8 cellular contexts compared by ENCODE assay signal in genomic region chr11:10314199-10315072, GRCh38. TPM values are rescaled to one million over a fixed set of nuclear protein-coding genes. Genes with fewer than 3 reads are reported as not detected.
DNase-seq lines count a peak whose midpoint lies in the region; ATAC-seq and TF ChIP-seq lines count a peak whose summit lies in the region.

No MANE protein-coding gene starts in this region.

- in situ Hi-C loops in astrocyte of the spinal cord (cut with HindIII; ENCODE audit: low sequenced_read_pairs) = no loop called here

- H3K27me3 ChIP-seq in HCT116 (ENCODE audit: insufficient read depth, low read length) = no peaks in the 10 kb centered on the region

- no peaks in the 10 kb centered on the region for H3K36me3 ChIP-seq in HCT116 (ENCODE audit: control insufficient read depth in 1 of 2, insufficient read depth in 2 of 2, low read length in 2 of 2)
- no peaks in the 10 kb centered on the region for H3K36me3 ChIP-seq in mucosa of descending colon (ENCODE audit: low read depth)

- H2AFZ ChIP-seq in HCT116 (ENCODE audit: low read depth, low read length, poor library complexity, severe bottlenecking) = peak overlapping the region; percentile 56

- no peak overlapping the region for H3K4me3 Mint-ChIP-seq in activated naive CD4-positive, alpha-beta T cell treated with anti-CD3 and anti-CD28 coated beads, Interleukin-2, amount 10 ng/mL, durations not matched to agents 7 days and 5 days
- H3K4me3 Mint-ChIP-seq in endothelial cell (ENCODE audit: unreplicated experiment) = no peak overlapping the region

- BruUV-seq in HCT116 (replicated peaks; lab: Mats Ljungman, UMichigan) = no TSS peak

- H3K4me3 ChIP-seq in HCT116 (replicated peaks in 1 of 2; ENCODE audit: low read depth in 1 of 2, low read length in 2 of 2) (no peak overlapping the region), astrocyte of the spinal cord (ENCODE audit: low read depth, low read length) (no peak overlapping the region), mucosa of descending colon (no peak overlapping the region)

- TF ChIP-seq POLR2A in HCT116 (IDR thresholded peaks at IDR 0.05; ENCODE audit: borderline replicate concordance, extremely low read depth, insufficient read depth, insufficient read length) = no peak

- POLR2A ChIA-PET in HCT116 (lab: Charles Lee) = interaction anchor here (3.2 kb wide), 1 partner anchor 10 kb away, joined by 18 read pairs; the partner anchor contains the start of gene ADM

- TF ChIP-seq CTCF in HCT116 (IDR thresholded peaks at IDR 0.05 in 2 of 3, conservative IDR thresholded peaks at IDR 0.05 in 1 of 3; ENCODE audit: borderline replicate concordance in 1 of 3, insufficient read depth in 1 of 3, low read depth in 2 of 3, low read length in 2 of 3) = no peak
- no peak for TF ChIP-seq CTCF in astrocyte of the spinal cord (IDR thresholded peaks at IDR 0.05; ENCODE audit: low read depth, low read length)
- TF ChIP-seq CTCF in mucosa of descending colon (IDR thresholded peaks at IDR 0.05) = no peak
- TF ChIP-seq CTCF in endothelial cell (IDR thresholded peaks at IDR 0.05; ENCODE audit: unreplicated experiment) = no peak

- H3K4me1 ChIP-seq in HCT116 (ENCODE audit: control insufficient read depth in 1 of 2, insufficient read depth in 2 of 2, low read length in 2 of 2) (peaks cover 14 to 22% of the 10 kb centered on the region in 2 experiments), mucosa of descending colon (ENCODE audit: low read depth) (peaks cover 5% of the 10 kb centered on the region)

- no peaks in the 10 kb centered on the region for H3K9me2 ChIP-seq in HCT116 (ENCODE audit: insufficient read depth)

- H3K79me2 ChIP-seq in HCT116 (ENCODE audit: insufficient read depth, low read length) = no peaks in the 10 kb centered on the region

- H4K20me1 ChIP-seq in HCT116 (ENCODE audit: insufficient read depth) = no peaks in the 10 kb centered on the region

- ATAC-seq in HCT116 (peak; percentile 83), mucosa of descending colon (peak; percentile 59)

- RAD21 ChIA-PET in HCT116 (lab: Charles Lee; ENCODE audit: low non-redundant PET in 1 of 2, low total read pairs in 2 of 2, uncharacterized antibody in 2 of 2, unreplicated experiment in 2 of 2) = interaction anchor here in 1 of 2 experiments (1.1 kb wide), 1 partner anchor 556 kb away, joined by 3 read pairs; no protein-coding TSS in a partner anchor

- H3K27me3 Mint-ChIP-seq in activated naive CD4-positive, alpha-beta T cell treated with anti-CD3 and anti-CD28 coated beads, Interleukin-2, amount 10 ng/mL, durations not matched to agents 7 days and 5 days = peaks cover 53% of the 10 kb centered on the region
- H3K27me3 Mint-ChIP-seq in endothelial cell (ENCODE audit: unreplicated experiment) = peaks cover 3% of the 10 kb centered on the region

- intact Hi-C loops in HCT116 (cut with micrococcal nuclease) (no loop called here), mucosa of descending colon (cut with DNase I, micrococcal nuclease) (no loop called here)

- H3K27ac ChIP-seq in HCT116 (ENCODE audit: low read depth, low read length) = no peak overlapping the region

- CTCF ChIA-PET in activated naive CD4-positive, alpha-beta T cell treated with anti-CD3 and anti-CD28 coated beads, Interleukin-2, amount 10 ng/mL, durations not matched to agents 7 days and 5 days (lab: Charles Lee) = interaction anchor here (1.1 to 1.7 kb wide), 2 partner anchors 9 to 10 kb away, joined by 3 to 4 read pairs; no protein-coding TSS in a partner anchor
- CTCF ChIA-PET in HCT116 (lab: Charles Lee) = interaction anchor here (1.0 to 1.6 kb wide), 5 partner anchors 9 to 779 kb away, joined by 3 to 6 read pairs (median 4); partner anchors contain the start of gene ADM

- TF ChIP-seq RAD21 in HCT116 (IDR thresholded peaks at IDR 0.05; ENCODE audit: low read depth) = no peak

- DNase-seq in activated naive CD4-positive, alpha-beta T cell treated with anti-CD3 and anti-CD28 coated beads, Interleukin-2, amount 10 ng/mL, durations not matched to agents 7 days and 5 days = peak; percentile 37
- no peak for DNase-seq in activated naive CD4-positive, alpha-beta T cell treated with anti-CD3 and anti-CD28 coated beads, Interleukin-2, amount 50 U/mL, for 16 hours
- DNase-seq in HCT116 (ENCODE audit: low read depth, low spot score) (no peak), MV-4-11 (lab: John Stamatoyannopoulos, UW) (peak; percentile 40), astrocyte of the spinal cord (ENCODE audit: low read depth, low spot score) (peak; percentile 67), mucosa of descending colon (peak in 1 of 3 donors; percentile 56), endothelial cell (ENCODE audit: low spot score) (no peak), NCI-H226 (no peak)

- H3K9me3 ChIP-seq in HCT116 (ENCODE audit: control insufficient read depth in 1 of 2, insufficient read depth in 1 of 2, low read depth in 1 of 2, low read length in 2 of 2) = no peaks in the 10 kb centered on the region
- H3K9me3 ChIP-seq in mucosa of descending colon = no peaks in the 10 kb centered on the region

- no peaks in the 10 kb centered on the region for H3K36me3 Mint-ChIP-seq in activated naive CD4-positive, alpha-beta T cell treated with anti-CD3 and anti-CD28 coated beads, Interleukin-2, amount 10 ng/mL, durations not matched to agents 7 days and 5 days
- H3K36me3 Mint-ChIP-seq in endothelial cell (ENCODE audit: low read depth, unreplicated experiment) = no peaks in the 10 kb centered on the region

- H3K4me2 ChIP-seq in HCT116 (ENCODE audit: low read length) = peak overlapping the region; percentile 21

- no peak overlapping the region for H3K27ac Mint-ChIP-seq in activated naive CD4-positive, alpha-beta T cell treated with anti-CD3 and anti-CD28 coated beads, Interleukin-2, amount 10 ng/mL, durations not matched to agents 7 days and 5 days
- H3K27ac Mint-ChIP-seq in endothelial cell (ENCODE audit: unreplicated experiment) = no peak overlapping the region

- H3K9me3 Mint-ChIP-seq in activated naive CD4-positive, alpha-beta T cell treated with anti-CD3 and anti-CD28 coated beads, Interleukin-2, amount 10 ng/mL, durations not matched to agents 7 days and 5 days = no peaks in the 10 kb centered on the region
- no peaks in the 10 kb centered on the region for H3K9me3 Mint-ChIP-seq in endothelial cell (ENCODE audit: unreplicated experiment)

- H3K9ac ChIP-seq in HCT116 (ENCODE audit: low read length) = no peak overlapping the region

- peaks cover 4% of the 10 kb centered on the region for H3K4me1 Mint-ChIP-seq in activated naive CD4-positive, alpha-beta T cell treated with anti-CD3 and anti-CD28 coated beads, Interleukin-2, amount 10 ng/mL, durations not matched to agents 7 days and 5 days
- H3K4me1 Mint-ChIP-seq in endothelial cell (ENCODE audit: unreplicated experiment) = peaks cover 16% of the 10 kb centered on the region

TF ChIP-seq in HCT116, 20 proteins besides CTCF, POLR2A, EP300 and RAD21 (continues in another document):
- no peak for TF ChIP-seq MAX (IDR thresholded peaks at IDR 0.05)
- no peak for TF ChIP-seq ZNF274 (IDR thresholded peaks at IDR 0.05; ENCODE audit: low read depth, low read length)
- no peak for TF ChIP-seq POLR2AphosphoS5 (IDR thresholded peaks at IDR 0.05; ENCODE audit: low read depth, low read length)
- no peak for TF ChIP-seq ZFX (IDR thresholded peaks at IDR 0.05)
- no peak for TF ChIP-seq SRF (IDR thresholded peaks at IDR 0.05; ENCODE audit: low read depth)
- TF ChIP-seq FOSL1 (IDR thresholded peaks at IDR 0.05; ENCODE audit: low read depth) = no peak
- TF ChIP-seq EZH2phosphoT487 (IDR thresholded peaks at IDR 0.05; ENCODE audit: borderline replicate concordance) = no peak
- no peak for TF ChIP-seq EGR1 (IDR thresholded peaks at IDR 0.05; ENCODE audit: low read depth)
- no peak for TF ChIP-seq ELF1 (IDR thresholded peaks at IDR 0.05; ENCODE audit: borderline replicate concordance, low read depth)
- no peak for TF ChIP-seq REST (IDR thresholded peaks at IDR 0.05; ENCODE audit: low read depth)
- TF ChIP-seq SP1 (IDR thresholded peaks at IDR 0.05; ENCODE audit: low read depth) = no peak
- no peak for TF ChIP-seq EZH2 (IDR thresholded peaks at IDR 0.05)
- TF ChIP-seq CEBPB (IDR thresholded peaks at IDR 0.05; ENCODE audit: low read depth) = no peak
- no peak for TF ChIP-seq CBX3 (IDR thresholded peaks at IDR 0.05; ENCODE audit: low read depth)

RNA-seq across cellular contexts. Expression of gene ADM, which starts 9.6 kb away (rescaled TPM):
- total RNA-seq in HCT116 (2021; ENCODE audit: unreplicated experiment) (87.2 TPM), mucosa of descending colon (100 to 1,000 TPM in 1 of 3 donors, 10 to 100 TPM in 2; 49.5 to 124 (median 72.9) TPM), endothelial cell (ENCODE audit: unreplicated experiment) (78.3 TPM)
- 186 and 301 TPM in 2 replicates for polyA plus RNA-seq in HCT116 (2012)

RNA-seq across cellular contexts. Expression of gene SBF2, which starts 20.4 kb away (rescaled TPM):
- total RNA-seq in HCT116 (2021; ENCODE audit: unreplicated experiment) (35.0 TPM), mucosa of descending colon (10 to 100 TPM; 35.2 to 60.3 (median 48.2) TPM), endothelial cell (ENCODE audit: unreplicated experiment) (40.8 TPM)
- 19.3 and 21.0 TPM in 2 replicates for polyA plus RNA-seq in HCT116 (2012)

Comparison
In these comparisons a context has a peak if more than half of its experiments do, and no peak if none do; other contexts are left out.
1. DNase-seq: peak in activated naive CD4-positive, alpha-beta T cell treated with anti-CD3 and anti-CD28 coated beads, Interleukin-2, amount 10 ng/mL, durations not matched to agents 7 days and 5 days (single experiment), MV-4-11 (single experiment) and astrocyte of the spinal cord (single experiment); none in activated naive CD4-positive, alpha-beta T cell treated with anti-CD3 and anti-CD28 coated beads, Interleukin-2, amount 50 U/mL, for 16 hours (single experiment), HCT116 (single experiment), endothelial cell (single experiment) and NCI-H226 (single experiment).